In genomic region chr13:30713133-30713532, GRCh38 we compare ENCODE assay signal across 9 cellular contexts. TPM values are rescaled to one million over a fixed set of nuclear protein-coding genes. Genes with fewer than 3 reads are reported as not detected.
DNase-seq lines count a peak whose midpoint lies in the region; ATAC-seq and TF ChIP-seq lines count a peak whose summit lies in the region.
"Had no signal": no experiment of that assay in that cellular context is flagged by ENCODE, and none has a peak within 500 bp of the region (broad histone marks: within the 10 kb centered on the region; RNA-seq: fewer than 3 reads in every experiment).

No MANE protein-coding gene starts in this region.

- H3K36me3 ChIP-seq in smooth muscle cell (ENCODE audit: low read depth) (no peaks in the 10 kb centered on the region), prostate gland (no peaks in the 10 kb centered on the region)

- H3K27me3 ChIP-seq in smooth muscle cell (ENCODE audit: low read depth) (no peaks in the 10 kb centered on the region), prostate gland (replicated peaks; ENCODE audit: insufficient read depth) (no peaks in the 10 kb centered on the region)

- H3K27ac ChIP-seq in smooth muscle cell (ENCODE audit: low read depth) (peak overlapping the region; percentile 33), prostate gland (no peak overlapping the region)

- peak overlapping the region; percentile 29 for H3K4me2 ChIP-seq in smooth muscle cell

- H4K20me1 ChIP-seq in smooth muscle cell (ENCODE audit: low read depth), result no peaks in the 10 kb centered on the region

- no peaks in the 10 kb centered on the region for H3K9me3 ChIP-seq in smooth muscle cell (replicated peaks; ENCODE audit: low read depth)
- no peaks in the 10 kb centered on the region for H3K9me3 ChIP-seq in prostate gland

- no peaks in the 10 kb centered on the region for H3K79me2 ChIP-seq in smooth muscle cell (ENCODE audit: low read depth)

- H3K9ac ChIP-seq in smooth muscle cell (ENCODE audit: low read depth), result no peak overlapping the region

- ATAC-seq in HG03175 (IDR thresholded peaks at IDR 0.05; ENCODE audit: unreplicated experiment), result peak; percentile 60

- H3F3A ChIP-seq in smooth muscle cell (ENCODE audit: low read depth), result peaks cover 11% of the 10 kb centered on the region

- no peak for TF ChIP-seq POLR2A in prostate gland (IDR thresholded peaks at IDR 0.05)

- whole genome bisulfite sequencing in smooth muscle cell (ENCODE audit: low lambda C conversion rate), result 18% methylated on average over 4 of the region's 5 CpGs
- 68% methylated on average over 5 of the region's 5 CpGs for WGBS in prostate gland

- peak overlapping the region; percentile 29 for H2AFZ ChIP-seq in smooth muscle cell (ENCODE audit: low read depth)

- TF ChIP-seq CTCF in smooth muscle cell (IDR thresholded peaks at IDR 0.05; ENCODE audit: borderline replicate concordance, insufficient read depth, poor library complexity, severe bottlenecking) (no peak), prostate gland (IDR thresholded peaks at IDR 0.05) (no peak)

- DNase-seq in SIG-M5 (lab: John Stamatoyannopoulos, UW) (peak; percentile 97), globus pallidus (ENCODE audit: low spot score) (peak; percentile 33), smooth muscle cell (lab: John Stamatoyannopoulos, UW; ENCODE audit: unreplicated experiment) (no peak), prostate gland (ENCODE audit: low spot score) (no peak)
- no peak for DNase-seq in activated effector memory CD4-positive, alpha-beta T cell treated with Interleukin-2 at 50 U/mL for 16 hours
- no peak for DNase-seq in activated effector memory CD4-positive, alpha-beta T cell treated with anti-CD3 and anti-CD28 coated beads, Interleukin-2, amount 50 U/mL, for 16 hours
- DNase-seq: NCI-H446 had no signal

- intact Hi-C loops in prostate gland (cut with DNase I), result no loop called here

- peaks cover 2% of the 10 kb centered on the region for H3K4me1 ChIP-seq in smooth muscle cell (ENCODE audit: low read depth)
- no peaks in the 10 kb centered on the region for H3K4me1 ChIP-seq in prostate gland (replicated peaks)

- H3K4me3 ChIP-seq in smooth muscle cell (no peak overlapping the region), prostate gland (no peak overlapping the region)

RNA-seq across cellular contexts. Expression of gene ALOX5AP, which starts 22.2 kb away (rescaled TPM):
- total RNA-seq in smooth muscle cell, result 2.6 TPM in 1 of 2 replicates, not detected in the other
- polyA plus RNA-seq in smooth muscle cell, result 0.22 and 0.85 TPM in 2 replicates
- total RNA-seq in prostate gland, result 10 to 100 TPM in 1 of 2 donors, 1 to 10 TPM in 1; 7.3 to 20.6 TPM
- total RNA-seq: myocyte had no signal

Comparison
In these comparisons a context has a peak if more than half of its experiments do, and no peak if none do; other contexts are left out.
1. DNase-seq: peak in SIG-M5 (single experiment) and globus pallidus (single experiment); none in smooth muscle cell (single experiment), activated effector memory CD4-positive, alpha-beta T cell treated with Interleukin-2 at 50 U/mL for 16 hours (single experiment), prostate gland (single experiment) and activated effector memory CD4-positive, alpha-beta T cell treated with anti-CD3 and anti-CD28 coated beads, Interleukin-2, amount 50 U/mL, for 16 hours (single experiment).